6 cellular contexts compared by ENCODE assay signal in genomic region chr17:18643124-18643523, GRCh38. TPM values are rescaled to one million over a fixed set of nuclear protein-coding genes. Genes with fewer than 3 reads are reported as not detected.
"Had no signal": no experiment of that assay in that cellular context is flagged by ENCODE, and none has a peak within 500 bp of the region (broad histone marks: within the 10 kb centered on the region; RNA-seq: fewer than 3 reads in every experiment).

No MANE protein-coding gene starts in this region.

RNA-seq across cellular contexts. Expression of gene TBC1D28, which starts 1.1 kb away (rescaled TPM):
- total RNA-seq: GM23338, H1, H7, HT-29, K562 had no signal
- polyA plus RNA-seq: GM23338, H1, IgD-negative memory B cell, K562 had no signal
